ENCODE assay signal across 23 cellular contexts in the genomic region with DNA sequence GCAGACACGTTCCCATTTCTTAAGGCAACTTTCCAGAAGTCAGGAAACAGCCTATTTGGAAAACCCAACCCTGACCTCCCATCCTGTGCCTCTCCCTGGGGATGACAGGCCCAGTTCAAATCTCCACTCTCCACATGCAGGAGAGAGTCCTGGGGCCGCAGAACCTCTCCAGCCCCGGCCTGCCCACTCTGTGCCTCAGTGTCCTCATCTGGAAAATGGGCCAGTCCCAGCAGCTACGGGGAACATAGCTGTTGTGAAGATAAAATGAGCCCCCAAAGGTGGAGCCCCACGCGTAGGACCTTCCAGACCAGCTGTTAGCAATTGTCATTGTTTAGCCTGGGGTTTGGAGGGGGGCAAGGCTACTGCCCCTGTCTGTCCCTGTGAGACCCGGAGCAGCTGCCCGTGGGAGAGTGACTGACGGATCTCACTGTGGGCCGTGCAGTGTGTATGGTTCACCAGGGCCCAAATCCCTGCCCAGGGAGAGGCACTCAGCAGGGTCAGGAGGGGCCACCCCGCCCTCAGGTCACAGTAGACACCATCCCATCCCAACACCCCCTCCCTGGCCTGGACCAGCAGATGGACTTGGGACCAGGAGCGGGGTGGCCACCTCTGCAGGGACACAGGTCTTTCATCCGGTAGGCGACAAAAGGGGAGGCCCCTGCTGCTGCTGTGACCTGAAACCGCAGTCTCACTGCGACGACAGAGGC.
"Had no signal": no experiment of that assay in that cellular context is flagged by ENCODE, and none has a peak within 500 bp of the region (broad histone marks: within the 10 kb centered on the region; RNA-seq: fewer than 3 reads in every experiment).

No MANE protein-coding gene starts in this region.

- H3K27ac ChIP-seq: esophagus muscularis mucosa, hepatocyte, left lung, sigmoid colon, thyroid gland had no signal

- H3K4me1 ChIP-seq: esophagus muscularis mucosa, left lung, sigmoid colon, thyroid gland had no signal

- H3K79me2 ChIP-seq: hepatocyte had no signal

- H3K36me3 Mint-ChIP-seq: activated naive CD4-positive, alpha-beta T cell treated with anti-CD3 and anti-CD28 coated beads, Interleukin-2, amount 50 U/mL, for 24 hours; immature natural killer cell had no signal

- H2AFZ ChIP-seq: hepatocyte had no signal

- H3K4me1 Mint-ChIP-seq: activated CD4-positive, alpha-beta memory T cell treated with anti-CD3 and anti-CD28 coated beads, Interleukin-2, amount 10 ng/mL, durations not matched to agents 7 days and 5 days; activated CD4-positive, alpha-beta T cell treated with anti-CD3 and anti-CD28 coated beads, Interleukin-2, amount 10 ng/mL, durations not matched to agents 24 days and 14 days; activated naive CD4-positive, alpha-beta T cell treated with anti-CD3 and anti-CD28 coated beads, Interleukin-2, amount 50 U/mL, for 24 hours; immature natural killer cell had no signal

- H3K9me3 ChIP-seq: sigmoid colon, thyroid gland had no signal

- ATAC-seq: left lung had no signal

- H3K27me3 ChIP-seq: hepatocyte, left lung, sigmoid colon, thyroid gland had no signal

- H3K4me3 Mint-ChIP-seq: activated CD4-positive, alpha-beta memory T cell treated with anti-CD3 and anti-CD28 coated beads, Interleukin-2, amount 10 ng/mL, durations not matched to agents 7 days and 5 days; activated CD4-positive, alpha-beta T cell treated with anti-CD3 and anti-CD28 coated beads, Interleukin-2, amount 10 ng/mL, durations not matched to agents 24 days and 14 days; activated naive CD4-positive, alpha-beta T cell treated with anti-CD3 and anti-CD28 coated beads, Interleukin-2, amount 50 U/mL, for 24 hours; immature natural killer cell; neural crest cell; stimulated activated naive CD8-positive, alpha-beta T cell treated with anti-CD3 and anti-CD28 coated beads, Interleukin-15, Interleukin-2, amounts not matched to agents 100 ng/mL and 50 ng/mL, for 24 hours had no signal

- H3K4me2 ChIP-seq: hepatocyte had no signal

- DNase-seq: activated CD4-positive, alpha-beta memory T cell treated with anti-CD3 and anti-CD28 coated beads, Interleukin-2, amount 10 ng/mL, durations not matched to agents 7 days and 5 days; activated CD4-positive, alpha-beta T cell treated with anti-CD3 and anti-CD28 coated beads, Interleukin-2, amount 10 ng/mL, durations not matched to agents 24 days and 14 days; activated CD4-positive, CD25-positive, alpha-beta regulatory T cell; activated gamma-delta T cell treated with Interleukin-2 at 50 U/mL for 16 hours; dermis blood vessel endothelial cell; effector memory CD4-positive, alpha-beta T cell; glutamatergic neuron; immature natural killer cell; kidney glomerular epithelial cell; mammary epithelial cell; sigmoid colon; stimulated activated CD4-positive, alpha-beta T cell treated with anti-CD3 and anti-CD28 coated beads, Interleukin-12 subunit alpha, Interleukin-12 subunit beta, amount 100 ng/mL, for 4 hours; stimulated activated CD4-positive, alpha-beta T cell treated with anti-CD3 and anti-CD28 coated beads, Interleukin-4, amount 100 ng/mL, for 4 hours; T-helper 2 cell; thyroid gland had no signal

- H3K36me3 ChIP-seq: esophagus muscularis mucosa, left lung, sigmoid colon, thyroid gland had no signal

- H3K27ac Mint-ChIP-seq: activated CD4-positive, alpha-beta memory T cell treated with anti-CD3 and anti-CD28 coated beads, Interleukin-2, amount 10 ng/mL, durations not matched to agents 7 days and 5 days; activated CD4-positive, alpha-beta T cell treated with anti-CD3 and anti-CD28 coated beads, Interleukin-2, amount 10 ng/mL, durations not matched to agents 24 days and 14 days; activated naive CD4-positive, alpha-beta T cell treated with anti-CD3 and anti-CD28 coated beads, Interleukin-2, amount 50 U/mL, for 24 hours; immature natural killer cell; progenitor cell of endocrine pancreas; stimulated activated naive CD8-positive, alpha-beta T cell treated with anti-CD3 and anti-CD28 coated beads, Interleukin-15, Interleukin-2, amounts not matched to agents 100 ng/mL and 50 ng/mL, for 24 hours had no signal

- H3K4me3 ChIP-seq: esophagus muscularis mucosa, hepatocyte, left lung, sigmoid colon, thyroid gland had no signal

- H3K27me3 Mint-ChIP-seq: activated CD4-positive, alpha-beta memory T cell treated with anti-CD3 and anti-CD28 coated beads, Interleukin-2, amount 10 ng/mL, durations not matched to agents 7 days and 5 days; activated CD4-positive, alpha-beta T cell treated with anti-CD3 and anti-CD28 coated beads, Interleukin-2, amount 10 ng/mL, durations not matched to agents 24 days and 14 days; brain; progenitor cell of endocrine pancreas; stimulated activated naive CD8-positive, alpha-beta T cell treated with anti-CD3 and anti-CD28 coated beads, Interleukin-15, Interleukin-2, amounts not matched to agents 100 ng/mL and 50 ng/mL, for 24 hours had no signal

- H3K9me3 Mint-ChIP-seq: activated CD4-positive, alpha-beta memory T cell treated with anti-CD3 and anti-CD28 coated beads, Interleukin-2, amount 10 ng/mL, durations not matched to agents 7 days and 5 days; activated CD4-positive, alpha-beta T cell treated with anti-CD3 and anti-CD28 coated beads, Interleukin-2, amount 10 ng/mL, durations not matched to agents 24 days and 14 days; activated naive CD4-positive, alpha-beta T cell treated with anti-CD3 and anti-CD28 coated beads, Interleukin-2, amount 50 U/mL, for 24 hours; immature natural killer cell; neural crest cell had no signal
